Comparison of ENCODE assay signal across 22 cellular contexts in genomic region chr17:78458739-78459335, GRCh38.
DNase-seq lines count a peak whose midpoint lies in the region; TF ChIP-seq lines count a peak whose summit lies in the region.
"Had no signal": no experiment of that assay in that cellular context is flagged by ENCODE, and none has a peak within 500 bp of the region (broad histone marks: within the 10 kb centered on the region; RNA-seq: fewer than 3 reads in every experiment).

No MANE protein-coding gene starts in this region.

- H3K27me3 ChIP-seq in Peyer's patch (no peaks in the 10 kb centered on the region), ascending aorta (no peaks in the 10 kb centered on the region), trophoblast cell (ENCODE audit: insufficient read depth, low read length) (no peaks in the 10 kb centered on the region)

- no peak overlapping the region for H2AFZ ChIP-seq in trophoblast cell (ENCODE audit: insufficient read depth, low read length, poor library complexity)

- H3K4me1 ChIP-seq in Peyer's patch (no peaks in the 10 kb centered on the region), ascending aorta (no peaks in the 10 kb centered on the region), trophoblast cell (ENCODE audit: control insufficient read depth in 1 of 2, insufficient read depth in 2 of 2, low read length in 2 of 2) (no peaks in the 10 kb centered on the region)
- H3K4me1 ChIP-seq: esophagus squamous epithelium, lower lobe of right lung, prostate gland had no signal

- H3K14ac ChIP-seq in trophoblast cell (ENCODE audit: low read length), result no peak overlapping the region

- no peak overlapping the region for H3K4ac ChIP-seq in trophoblast cell (ENCODE audit: low read depth, low read length)

- H4K12ac ChIP-seq in trophoblast cell (ENCODE audit: low read depth, low read length), result no peak overlapping the region

- no CpG with 5 or more reads among the region's 37 CpGs for WGBS in trophoblast cell (ENCODE audit: extremely low coverage, insufficient coverage, insufficient read length)

- H3K9ac ChIP-seq in trophoblast cell (ENCODE audit: low read length), result no peak overlapping the region

- H2BK5ac ChIP-seq in trophoblast cell (ENCODE audit: low read depth, low read length, poor library complexity), result no peak overlapping the region

- H3K18ac ChIP-seq in trophoblast cell (ENCODE audit: low read length), result no peak overlapping the region

- no peak overlapping the region for H3K4me3 ChIP-seq in Peyer's patch
- no peak overlapping the region for H3K4me3 ChIP-seq in ascending aorta
- no peak overlapping the region for H3K4me3 ChIP-seq in trophoblast cell (ENCODE audit: low read depth, low read length)
- H3K4me3 ChIP-seq: esophagus squamous epithelium, lower lobe of right lung, prostate gland had no signal

- H3K4me1 Mint-ChIP-seq in activated CD4-positive, alpha-beta memory T cell treated with anti-CD3 and anti-CD28 coated beads, Interleukin-2, amount 10 ng/mL, durations not matched to agents 7 days and 5 days, result no peaks in the 10 kb centered on the region
- H3K4me1 Mint-ChIP-seq: activated naive CD4-positive, alpha-beta T cell treated with anti-CD3 and anti-CD28 coated beads, Interleukin-2, amount 50 U/mL, for 24 hours; immature natural killer cell; naive B cell had no signal

- H3K36me3 Mint-ChIP-seq in activated CD4-positive, alpha-beta memory T cell treated with anti-CD3 and anti-CD28 coated beads, Interleukin-2, amount 10 ng/mL, durations not matched to agents 7 days and 5 days (ENCODE audit: low read depth), result no peaks in the 10 kb centered on the region
- H3K36me3 Mint-ChIP-seq: activated naive CD4-positive, alpha-beta T cell treated with anti-CD3 and anti-CD28 coated beads, Interleukin-2, amount 50 U/mL, for 24 hours; immature natural killer cell; naive B cell had no signal

- no peak overlapping the region for H3K27ac Mint-ChIP-seq in activated CD4-positive, alpha-beta memory T cell treated with anti-CD3 and anti-CD28 coated beads, Interleukin-2, amount 10 ng/mL, durations not matched to agents 7 days and 5 days
- H3K27ac Mint-ChIP-seq: activated CD8-positive, alpha-beta T cell treated with anti-CD3 and anti-CD28 coated beads, Interleukin-2, amount 10 ng/mL, durations not matched to agents 7 days and 5 days; activated naive CD4-positive, alpha-beta T cell treated with anti-CD3 and anti-CD28 coated beads, Interleukin-2, amount 50 U/mL, for 24 hours; immature natural killer cell; naive B cell had no signal

- H3K9me3 ChIP-seq in Peyer's patch (no peaks in the 10 kb centered on the region), ascending aorta (no peaks in the 10 kb centered on the region), trophoblast cell (ENCODE audit: insufficient read depth, low read depth, low read length) (peaks cover 5% of the 10 kb centered on the region)
- H3K9me3 ChIP-seq: esophagus squamous epithelium, lower lobe of right lung, prostate gland had no signal

- H3K4me2 ChIP-seq in trophoblast cell (ENCODE audit: low read length), result no peak overlapping the region

- intact Hi-C loops in ascending aorta (cut with DNase I), result no loop called here

- H4K8ac ChIP-seq in trophoblast cell (ENCODE audit: low read depth, low read length), result no peak overlapping the region

- CTCF ChIA-PET in activated CD4-positive, alpha-beta memory T cell treated with anti-CD3 and anti-CD28 coated beads, Interleukin-2, amount 10 ng/mL, durations not matched to agents 7 days and 5 days (lab: Charles Lee), result interaction anchor here (1.2 kb wide), 1 partner anchor 13 kb away, joined by 4 read pairs; no protein-coding TSS in a partner anchor

- no peak overlapping the region for H3K23ac ChIP-seq in trophoblast cell (ENCODE audit: low read length)

- H3K27ac ChIP-seq in Peyer's patch, result no peak overlapping the region
- H3K27ac ChIP-seq in ascending aorta, result no peak overlapping the region
- no peak overlapping the region for H3K27ac ChIP-seq in trophoblast cell (ENCODE audit: low read depth, low read length)
- H3K27ac ChIP-seq: esophagus squamous epithelium, lower lobe of right lung, prostate gland, VCaP had no signal

- H3K9me3 Mint-ChIP-seq in activated CD4-positive, alpha-beta memory T cell treated with anti-CD3 and anti-CD28 coated beads, Interleukin-2, amount 10 ng/mL, durations not matched to agents 7 days and 5 days, result no peaks in the 10 kb centered on the region
- H3K9me3 Mint-ChIP-seq: activated naive CD4-positive, alpha-beta T cell treated with anti-CD3 and anti-CD28 coated beads, Interleukin-2, amount 50 U/mL, for 24 hours; immature natural killer cell; naive B cell had no signal

- no peaks in the 10 kb centered on the region for H3K27me3 Mint-ChIP-seq in activated CD4-positive, alpha-beta memory T cell treated with anti-CD3 and anti-CD28 coated beads, Interleukin-2, amount 10 ng/mL, durations not matched to agents 7 days and 5 days
- H3K27me3 Mint-ChIP-seq: activated naive CD4-positive, alpha-beta T cell treated with anti-CD3 and anti-CD28 coated beads, Interleukin-2, amount 50 U/mL, for 24 hours; naive B cell had no signal

- no peaks in the 10 kb centered on the region for H3K36me3 ChIP-seq in Peyer's patch
- no peaks in the 10 kb centered on the region for H3K36me3 ChIP-seq in ascending aorta
- H3K36me3 ChIP-seq in trophoblast cell (ENCODE audit: control insufficient read depth in 1 of 2, insufficient read depth in 2 of 2, low read length in 2 of 2), result no peaks in the 10 kb centered on the region
- H3K36me3 ChIP-seq: esophagus squamous epithelium, lower lobe of right lung, prostate gland had no signal

- H4K91ac ChIP-seq in trophoblast cell (ENCODE audit: low read depth, low read length), result no peak overlapping the region

- H3K4me3 Mint-ChIP-seq in activated CD4-positive, alpha-beta memory T cell treated with anti-CD3 and anti-CD28 coated beads, Interleukin-2, amount 10 ng/mL, durations not matched to agents 7 days and 5 days, result no peak overlapping the region
- H3K4me3 Mint-ChIP-seq: activated CD8-positive, alpha-beta T cell treated with anti-CD3 and anti-CD28 coated beads, Interleukin-2, amount 10 ng/mL, durations not matched to agents 7 days and 5 days; activated naive CD4-positive, alpha-beta T cell treated with anti-CD3 and anti-CD28 coated beads, Interleukin-2, amount 50 U/mL, for 24 hours; immature natural killer cell; naive B cell had no signal

- POLR2A ChIA-PET in activated CD4-positive, alpha-beta memory T cell treated with anti-CD3 and anti-CD28 coated beads, Interleukin-2, amount 10 ng/mL, durations not matched to agents 7 days and 5 days (lab: Charles Lee), result no interaction called here

- no peak overlapping the region for H2BK120ac ChIP-seq in trophoblast cell (ENCODE audit: insufficient read depth, low read length, poor library complexity)

- peak; percentile 5 for DNase-seq in DMS153 treated with DMSO at 0.1 percent for 48 hours (lab: John Stamatoyannopoulos, UW; ENCODE audit: unreplicated experiment)
- DNase-seq in NCI-H446 (lab: John Stamatoyannopoulos, UW), result peak; percentile 75 to 94
- DNase-seq in ecto neural progenitor cell (ENCODE audit: low spot score), result peak; percentile 54
- DNase-seq in nucleus accumbens (lab: John Stamatoyannopoulos, UW), result peak in 55 of 56 donors; percentile 20 to 98 (median 89)
- DNase-seq in Peyer's patch, result no peak
- no peak for DNase-seq in ascending aorta (ENCODE audit: low spot score in 2 of 2)
- no peak for DNase-seq in activated CD4-positive, alpha-beta memory T cell treated with anti-CD3 and anti-CD28 coated beads, Interleukin-2, amount 10 ng/mL, durations not matched to agents 7 days and 5 days
- no peak for DNase-seq in trophoblast cell
- DNase-seq: activated CD8-positive, alpha-beta T cell treated with anti-CD3 and anti-CD28 coated beads, Interleukin-2, amount 10 ng/mL, durations not matched to agents 7 days and 5 days; activated T-cell treated with anti-CD3 and anti-CD28 coated beads, Interleukin-2, amount 50 U/mL, for 48 hours; effector CD4-positive, alpha-beta T cell; EL; esophagus squamous epithelium; immature natural killer cell; KG1; lower lobe of right lung; naive B cell; small intestine; stimulated activated CD4-positive, alpha-beta T cell treated with anti-CD3 and anti-CD28 coated beads, Interleukin-4, amount 100 ng/mL, for 24 hours had no signal

- no peaks in the 10 kb centered on the region for H3K79me2 ChIP-seq in trophoblast cell (ENCODE audit: control insufficient read depth, insufficient read depth, low read length, poor library complexity)

- no peaks in the 10 kb centered on the region for H3K79me1 ChIP-seq in trophoblast cell (ENCODE audit: low read length)

- TF ChIP-seq POLR2A in Peyer's patch (IDR thresholded peaks at IDR 0.05), result no peak

- no peak overlapping the region for H2BK12ac ChIP-seq in trophoblast cell (ENCODE audit: low read length)

- no peak overlapping the region for H2AK5ac ChIP-seq in trophoblast cell (ENCODE audit: low read length)

- no peak for TF ChIP-seq CTCF in Peyer's patch (IDR thresholded peaks at IDR 0.05)
- no peak for TF ChIP-seq CTCF in ascending aorta (IDR thresholded peaks at IDR 0.05)

Comparison
In these comparisons a context has a peak if more than half of its experiments do, and no peak if none do; other contexts are left out.
1. DNase-seq: peak in DMS153 treated with DMSO at 0.1 percent for 48 hours (single experiment), NCI-H446 (2 of 2), ecto neural progenitor cell (single experiment) and nucleus accumbens (55 of 56); none in Peyer's patch (0 of 3), ascending aorta (0 of 2), activated CD4-positive, alpha-beta memory T cell treated with anti-CD3 and anti-CD28 coated beads, Interleukin-2, amount 10 ng/mL, durations not matched to agents 7 days and 5 days (single experiment) and trophoblast cell (0 of 2).